In the genomic region with DNA sequence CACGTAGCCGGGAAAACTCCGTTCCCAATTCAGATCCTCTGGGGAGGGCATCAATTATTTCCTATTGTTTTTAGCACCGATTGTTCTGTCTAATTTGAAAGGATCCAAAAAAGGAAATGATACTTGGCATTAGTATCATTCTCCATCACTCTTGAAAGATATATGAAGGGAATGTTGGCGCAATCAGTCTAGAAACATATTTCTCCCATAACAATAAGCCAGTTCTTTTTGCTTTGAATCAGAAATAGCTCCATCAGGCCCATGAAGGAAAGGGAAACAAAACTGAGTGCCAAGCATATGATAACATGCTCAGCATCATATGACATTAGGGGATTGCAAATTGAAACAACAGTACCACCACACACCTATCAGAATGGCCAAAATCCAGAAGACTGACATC, we compare ENCODE assay signal across 2 cellular contexts.
"Had no signal": no experiment of that assay in that cellular context is flagged by ENCODE, and none has a peak within 500 bp of the region (broad histone marks: within the 10 kb centered on the region; RNA-seq: fewer than 3 reads in every experiment).

No MANE protein-coding gene starts in this region.

- DNase-seq: GDM1, GF-D8 had no signal
